Comparison of ENCODE assay signal across 26 cellular contexts in genomic region chr5:158285771-158286170, GRCh38.
"Had no signal": no experiment of that assay in that cellular context is flagged by ENCODE, and none has a peak within 500 bp of the region (broad histone marks: within the 10 kb centered on the region; RNA-seq: fewer than 3 reads in every experiment).

No MANE protein-coding gene starts in this region.

- H3K36me3 Mint-ChIP-seq: mesothelial cell of epicardium; natural killer cell treated with Interleukin-12 subunit alpha and Interleukin-12 subunit beta and Interleukin-15 and Interleukin-18, amount 100 ng/mL, for 72 hours; neural progenitor cell had no signal

- H3K27me3 Mint-ChIP-seq: natural killer cell treated with Interleukin-12 subunit alpha and Interleukin-12 subunit beta and Interleukin-15 and Interleukin-18, amount 100 ng/mL, for 72 hours; stimulated activated naive CD8-positive, alpha-beta T cell treated with anti-CD3 and anti-CD28 coated beads, Interleukin-15, amount 100 ng/mL, for 72 hours had no signal

- H3K4me1 ChIP-seq: gastrocnemius medialis, left lung, neural progenitor cell, parathyroid adenoma, upper lobe of right lung had no signal

- H3K27ac Mint-ChIP-seq: mesothelial cell of epicardium; naive B cell; natural killer cell treated with Interleukin-12 subunit alpha and Interleukin-12 subunit beta and Interleukin-15 and Interleukin-18, amount 100 ng/mL, for 72 hours; neural progenitor cell; progenitor cell of endocrine pancreas; stimulated activated naive CD8-positive, alpha-beta T cell treated with anti-CD3 and anti-CD28 coated beads, Interleukin-15, amount 100 ng/mL, for 72 hours had no signal

- H3K4me1 Mint-ChIP-seq: stimulated activated naive CD8-positive, alpha-beta T cell treated with anti-CD3 and anti-CD28 coated beads, Interleukin-15, amount 100 ng/mL, for 72 hours had no signal

- DNase-seq: dorsolateral prefrontal cortex; effector CD4-positive, alpha-beta T cell; foreskin fibroblast; gastrocnemius medialis; head of caudate nucleus; left lung; mesenchymal stem cell; mucosa of descending colon; naive B cell; right lobe of liver; small intestine; stimulated activated CD4-positive, alpha-beta T cell treated with anti-CD3 and anti-CD28 coated beads, Interleukin-15, amount 100 ng/mL, for 24 hours; stimulated activated CD4-positive, alpha-beta T cell treated with anti-CD3 and anti-CD28 coated beads, Interleukin-4, amount 100 ng/mL, for 1 hour; stimulated activated CD8-positive, alpha-beta memory T cell treated with anti-CD3 and anti-CD28 coated beads, Interleukin-4, amount 100 ng/mL, for 48 hours; stimulated activated naive CD4-positive, alpha-beta T cell; stimulated activated naive CD8-positive, alpha-beta T cell treated with anti-CD3 and anti-CD28 coated beads, Interleukin-15, amount 100 ng/mL, for 72 hours; transverse colon; upper lobe of right lung had no signal

- H3K27ac ChIP-seq: dorsolateral prefrontal cortex, gastrocnemius medialis, left lung, neural progenitor cell, parathyroid adenoma, right lobe of liver, suprapubic skin, transverse colon, upper lobe of right lung, vagina had no signal

- H3K27me3 ChIP-seq: gastrocnemius medialis, left lung, neural progenitor cell, right lobe of liver, suprapubic skin, transverse colon, upper lobe of right lung, vagina had no signal

- H3K4me3 ChIP-seq: dorsolateral prefrontal cortex, gastrocnemius medialis, left lung, mucosa of descending colon, neural progenitor cell, right lobe of liver, suprapubic skin, transverse colon, upper lobe of right lung, vagina had no signal

- H3K9me3 ChIP-seq: gastrocnemius medialis, left lung, mucosa of descending colon, right lobe of liver, suprapubic skin, transverse colon, upper lobe of right lung, vagina had no signal

- FAIRE-seq: keratinocyte, small intestine had no signal

- H3K36me3 ChIP-seq: gastrocnemius medialis, left lung, neural progenitor cell, right lobe of liver, suprapubic skin, transverse colon, upper lobe of right lung, vagina had no signal

- H3K4me3 Mint-ChIP-seq: mesothelial cell of epicardium; naive B cell; natural killer cell treated with Interleukin-12 subunit alpha and Interleukin-12 subunit beta and Interleukin-15 and Interleukin-18, amount 100 ng/mL, for 72 hours; neural progenitor cell; stimulated activated naive CD8-positive, alpha-beta T cell treated with anti-CD3 and anti-CD28 coated beads, Interleukin-15, amount 100 ng/mL, for 72 hours had no signal
